Comparison of ENCODE assay signal across 25 cellular contexts in the genomic region with DNA sequence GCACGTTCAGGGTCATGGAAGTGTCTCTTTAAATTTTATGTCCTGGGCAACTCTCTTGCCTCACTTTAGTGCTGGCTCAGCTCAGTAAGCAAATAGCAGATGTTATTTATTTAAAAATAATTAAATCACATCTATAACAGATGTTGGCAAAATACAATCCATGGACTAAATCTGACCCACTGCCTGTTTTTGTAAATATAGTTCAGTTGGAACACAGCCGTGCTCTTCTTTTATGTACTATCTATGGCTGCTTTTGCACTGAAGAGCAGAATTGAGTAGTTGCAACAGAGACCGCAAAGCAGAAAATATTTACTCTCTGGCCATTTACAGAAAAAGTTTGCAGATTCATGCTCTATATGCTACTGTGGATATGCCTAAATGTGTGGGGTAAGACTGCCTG.
"Had no signal": no experiment of that assay in that cellular context is flagged by ENCODE, and none has a peak within 500 bp of the region (broad histone marks: within the 10 kb centered on the region; RNA-seq: fewer than 3 reads in every experiment).

No MANE protein-coding gene starts in this region.

- H3K4me1 ChIP-seq: left lung, lower lobe of right lung, psoas muscle, right lobe of liver, tibial nerve, uterus had no signal

- H3K27ac ChIP-seq: left lung, lower lobe of right lung, pancreas, psoas muscle, right lobe of liver, tibial nerve, uterus had no signal

- H3K9me3 ChIP-seq: left lung, lower lobe of right lung, pancreas, psoas muscle, right lobe of liver, tibial nerve, uterus had no signal

- H3K4me3 ChIP-seq: left lung, lower lobe of right lung, pancreas, psoas muscle, right lobe of liver, smooth muscle cell, tibial nerve, uterus had no signal

- DNase-seq: immature natural killer cell; kidney; left colon; left lung; lower lobe of right lung; mammary epithelial cell; mesenchymal stem cell; naive thymus-derived CD8-positive, alpha-beta T cell; nucleus accumbens; pancreas; posterior cingulate gyrus; psoas muscle; right lobe of liver; stimulated activated CD4-positive, alpha-beta T cell treated with anti-CD3 and anti-CD28 coated beads, Interleukin-1b, Interleukin-23, amount 100 ng/mL, for 48 hours; stimulated activated CD4-positive, alpha-beta T cell treated with anti-CD3 and anti-CD28 coated beads, Interleukin-2, amount 100 ng/mL, for 48 hours; stimulated activated CD4-positive, alpha-beta T cell treated with anti-CD3 and anti-CD28 coated beads, Interleukin-4, amount 100 ng/mL, for 4 hours; stimulated activated CD8-positive, alpha-beta memory T cell treated with anti-CD3 and anti-CD28 coated beads, Interleukin-4, amount 100 ng/mL, for 48 hours; stimulated activated naive CD4-positive, alpha-beta T cell treated with Interleukin-2 at 50 U/mL for 16 hours; stimulated activated naive CD8-positive, alpha-beta T cell treated with anti-CD3 and anti-CD28 coated beads, Interleukin-15, amount 100 ng/mL, for 72 hours; substantia nigra; uterus had no signal

- H3K27me3 ChIP-seq: right lobe of liver, tibial nerve, uterus had no signal

- FAIRE-seq: islet of Langerhans, kidney, pancreas had no signal

- ATAC-seq: left colon; left lung; lower lobe of right lung; naive thymus-derived CD8-positive, alpha-beta T cell; pancreas; psoas muscle; right lobe of liver; stimulated activated memory B cell treated with anti-CD40 and anti-IgM and Interleukin-4, amounts not matched to agents 10 μg/mL and 1 μg/mL and 100 μg/mL, for 72 hours; stimulated activated naive CD8-positive, alpha-beta T cell treated with anti-CD3 and anti-CD28 coated beads, Interleukin-15, amount 100 ng/mL, for 72 hours had no signal
